In the genomic region with DNA sequence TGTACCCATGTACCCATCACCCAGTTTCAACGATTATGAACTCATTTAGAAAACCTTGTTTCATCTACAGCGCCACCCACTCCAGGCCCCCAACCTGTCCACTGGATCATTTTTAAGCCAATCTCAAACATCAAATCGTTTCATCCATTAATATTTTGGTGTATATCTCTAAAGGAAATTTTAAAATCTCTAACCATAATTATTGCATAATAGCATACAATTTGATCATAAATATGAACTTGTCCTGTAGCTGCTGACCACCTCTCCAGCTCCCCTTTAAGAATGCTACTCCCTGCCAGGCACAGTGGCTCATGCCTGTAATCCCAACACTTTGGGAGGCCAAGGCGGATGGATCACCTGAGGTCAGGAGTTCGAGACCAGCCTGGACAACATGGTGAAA, we compare ENCODE assay signal across 34 cellular contexts. TPM values are rescaled to one million over a fixed set of nuclear protein-coding genes. Genes with fewer than 3 reads are reported as not detected.
"Had no signal": no experiment of that assay in that cellular context is flagged by ENCODE, and none has a peak within 500 bp of the region (broad histone marks: within the 10 kb centered on the region; RNA-seq: fewer than 3 reads in every experiment).

No MANE protein-coding gene starts in this region.

- FAIRE-seq: astrocyte, bronchial epithelial cell had no signal

- DNase-seq: activated effector memory CD4-positive, alpha-beta T cell treated with anti-CD3 and anti-CD28 coated beads, Interleukin-2, amount 50 U/mL, for 16 hours; activated effector memory CD4-positive, alpha-beta T cell treated with Interleukin-2 at 50 U/mL for 16 hours; activated gamma-delta T cell; activated gamma-delta T cell treated with Interleukin-2 at 50 U/mL for 16 hours; activated naive CD4-positive, alpha-beta T cell; activated naive CD4-positive, alpha-beta T cell treated with anti-CD3 and anti-CD28 coated beads for 36 hours; activated naive CD4-positive, alpha-beta T cell treated with anti-CD3 and anti-CD28 coated beads, Interleukin-2, amount 10 ng/mL, durations not matched to agents 7 days and 5 days; activated naive CD4-positive, alpha-beta T cell treated with anti-CD3 and anti-CD28 coated beads, Interleukin-2, amount 50 U/mL, for 16 hours; activated naive CD4-positive, alpha-beta T cell treated with Interleukin-2 at 50 U/mL for 16 hours; activated naive CD8-positive, alpha-beta T cell treated with anti-CD3 and anti-CD28 coated beads for 36 hours; activated naive CD8-positive, alpha-beta T cell treated with anti-CD3 and anti-CD28 coated beads, Interleukin-2, amount 10 ng/mL, durations not matched to agents 7 days and 5 days; activated naive CD8-positive, alpha-beta T cell treated with anti-CD3 and anti-CD28 coated beads, Interleukin-2, amount 50 U/mL, for 24 hours; activated T-cell treated with anti-CD3 and anti-CD28 coated beads, Interleukin-2, amount 50 U/mL, for 1 hour; activated T-cell treated with anti-CD3 and anti-CD28 coated beads, Interleukin-2, amount 50 U/mL, for 24 hours; activated T-cell treated with anti-CD3 and anti-CD28 coated beads, Interleukin-2, amount 50 U/mL, for 4 hours; activated T-cell treated with anti-CD3 and anti-CD28 coated beads, Interleukin-2, amount 50 U/mL, for 48 hours; activated T-cell treated with anti-CD3 and anti-CD28 coated beads, Interleukin-2, amount 50 U/mL, for 72 hours; adrenal gland; amniotic stem cell; amygdala; anterior cingulate cortex; aorta; body of pancreas; brain microvascular endothelial cell; caudate nucleus; central memory CD4-positive, alpha-beta T cell; cerebellar nuclear complex had no signal

- H3K27ac ChIP-seq: adrenal gland, ascending aorta, body of pancreas, brain microvascular endothelial cell, breast epithelium, cardiac muscle cell had no signal

- H3K36me3 ChIP-seq: adrenal gland, ascending aorta, brain microvascular endothelial cell, breast epithelium, cardiac muscle cell had no signal

- H3K27me3 ChIP-seq: ascending aorta had no signal

- H3K9me3 ChIP-seq: adrenal gland, ascending aorta, body of pancreas, breast epithelium had no signal

- H3K4me3 ChIP-seq: adrenal gland, ascending aorta, body of pancreas, breast epithelium, cardiac muscle cell had no signal

- ATAC-seq: activated naive CD4-positive, alpha-beta T cell treated with anti-CD3 and anti-CD28 coated beads, Interleukin-2, amount 50 U/mL, for 72 hours; activated naive CD8-positive, alpha-beta T cell treated with anti-CD3 and anti-CD28 coated beads, Interleukin-2, amount 50 U/mL, for 24 hours; activated T-cell treated with anti-CD3 and anti-CD28 coated beads, Interleukin-2, amount 50 U/mL, for 4 hours; activated T-cell treated with anti-CD3 and anti-CD28 coated beads, Interleukin-2, amount 50 U/mL, for 72 hours; activated T-helper 17 cell treated with anti-CD3 and anti-CD28 coated beads, Interleukin-2, amount 50 U/mL, for 72 hours; body of pancreas had no signal

RNA-seq across cellular contexts. Expression of a gene that starts 2.8 kb away (rescaled TPM):
- total RNA-seq: activated naive CD4-positive, alpha-beta T cell treated with anti-CD3 and anti-CD28 coated beads for 36 hours; activated naive CD8-positive, alpha-beta T cell treated with anti-CD3 and anti-CD28 coated beads, Interleukin-2, amount 10 ng/mL, durations not matched to agents 7 days and 5 days had no signal
